13 cellular contexts compared by ENCODE assay signal in the genomic region with DNA sequence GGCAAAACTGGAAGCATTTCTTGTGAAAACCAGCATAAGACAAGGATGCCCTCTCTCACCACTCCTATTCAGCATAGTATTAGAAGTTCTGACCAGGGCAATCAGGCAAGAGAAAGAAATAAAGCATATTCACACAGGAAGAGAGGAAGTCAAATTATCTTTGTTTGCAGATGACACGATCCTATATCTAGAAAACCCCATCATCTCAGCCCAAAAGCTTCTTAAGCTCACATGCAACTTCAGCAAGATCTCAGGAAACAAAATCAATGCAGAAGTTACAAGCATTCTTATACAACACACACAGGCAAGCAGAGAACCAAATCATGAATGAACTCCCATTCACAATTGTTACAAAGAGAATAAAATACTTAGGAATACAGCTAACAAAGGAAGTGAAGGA. TPM values are rescaled to one million over a fixed set of nuclear protein-coding genes. Genes with fewer than 3 reads are reported as not detected.
A peak's percentile ranks its signal among the peaks of the same experiment; 100 is the strongest.
DNase-seq lines count a peak whose midpoint lies in the region; ATAC-seq and TF ChIP-seq lines count a peak whose summit lies in the region.
"Not testable (repeated sequence)": the region's sequence is repeated elsewhere in the genome, so short reads cannot be mapped to it uniquely, and the experiment has no call there.
"Had no signal": no experiment of that assay in that cellular context is flagged by ENCODE, and none has a peak within 500 bp of the region (broad histone marks: within the 10 kb centered on the region; RNA-seq: fewer than 3 reads in every experiment).

No MANE protein-coding gene starts in this region.

- H3K9me3 Mint-ChIP-seq in CD4-positive, alpha-beta T cell, result peaks cover 12% of the 10 kb centered on the region
- H3K9me3 Mint-ChIP-seq in T-helper 2 cell treated with Interferon-gamma antibody and Interleukin-4, amounts not matched to agents 5 μg/mL and 100 μg/mL, for 36 hours, result peaks cover 52% of the 10 kb centered on the region
- H3K9me3 Mint-ChIP-seq in activated CD4-positive, alpha-beta memory T cell treated with anti-CD3 and anti-CD28 coated beads, Interleukin-2, amount 10 ng/mL, durations not matched to agents 7 days and 5 days, result peaks cover 38% of the 10 kb centered on the region
- H3K9me3 Mint-ChIP-seq in activated T-helper 17 cell treated with anti-CD3 and anti-CD28 coated beads, Interleukin-2, amount 50 U/mL, for 72 hours, result peaks cover 10% of the 10 kb centered on the region
- peaks cover 29% of the 10 kb centered on the region for H3K9me3 Mint-ChIP-seq in activated naive CD8-positive, alpha-beta T cell treated with anti-CD3 and anti-CD28 coated beads, Interleukin-2, amount 50 U/mL, for 24 hours
- H3K9me3 Mint-ChIP-seq in naive B cell, result peaks cover 4 to 26% (median 18%) of the 10 kb centered on the region in 7 donors
- H3K9me3 Mint-ChIP-seq in stimulated activated naive B cell treated with anti-CD40 and anti-IgM and Interleukin-4, amounts not matched to agents 10 μg/mL and 1 μg/mL and 100 μg/mL, for 72 hours, result peaks cover 6 to 11% of the 10 kb centered on the region in 2 donors

- peaks cover 90% of the 10 kb centered on the region for H3K4me1 Mint-ChIP-seq in CD4-positive, alpha-beta T cell (ENCODE audit: low read depth)
- H3K4me1 Mint-ChIP-seq in T-helper 2 cell treated with Interferon-gamma antibody and Interleukin-4, amounts not matched to agents 5 μg/mL and 100 μg/mL, for 36 hours (ENCODE audit: low read depth), result peaks cover 60% of the 10 kb centered on the region
- H3K4me1 Mint-ChIP-seq in activated CD4-positive, alpha-beta memory T cell treated with anti-CD3 and anti-CD28 coated beads, Interleukin-2, amount 10 ng/mL, durations not matched to agents 7 days and 5 days, result peaks cover 65% of the 10 kb centered on the region
- H3K4me1 Mint-ChIP-seq in activated T-helper 17 cell treated with anti-CD3 and anti-CD28 coated beads, Interleukin-2, amount 50 U/mL, for 72 hours, result peaks cover 77% of the 10 kb centered on the region
- H3K4me1 Mint-ChIP-seq in activated naive CD8-positive, alpha-beta T cell treated with anti-CD3 and anti-CD28 coated beads, Interleukin-2, amount 50 U/mL, for 24 hours, result peaks cover 95% of the 10 kb centered on the region
- peaks cover 74 to 91% (median 76%) of the 10 kb centered on the region in 3 donors for H3K4me1 Mint-ChIP-seq in naive B cell
- H3K4me1 Mint-ChIP-seq in stimulated activated naive B cell treated with anti-CD40 and anti-IgM and Interleukin-4, amounts not matched to agents 10 μg/mL and 1 μg/mL and 100 μg/mL, for 72 hours, result peaks cover 60 to 80% of the 10 kb centered on the region in 2 donors

- H3K27me3 Mint-ChIP-seq in CD4-positive, alpha-beta T cell; T-helper 2 cell treated with Interferon-gamma antibody and Interleukin-4, amounts not matched to agents 5 μg/mL and 100 μg/mL, for 36 hours (ENCODE audit: low read depth); activated CD4-positive, alpha-beta memory T cell treated with anti-CD3 and anti-CD28 coated beads, Interleukin-2, amount 10 ng/mL, durations not matched to agents 7 days and 5 days; activated T-helper 17 cell treated with anti-CD3 and anti-CD28 coated beads, Interleukin-2, amount 50 U/mL, for 72 hours; activated naive CD8-positive, alpha-beta T cell treated with anti-CD3 and anti-CD28 coated beads, Interleukin-2, amount 50 U/mL, for 24 hours; naive B cell; stimulated activated naive B cell treated with anti-CD40 and anti-IgM and Interleukin-4, amounts not matched to agents 10 μg/mL and 1 μg/mL and 100 μg/mL, for 72 hours: not testable (repeated sequence)

- H3K27ac Mint-ChIP-seq in CD4-positive, alpha-beta T cell, result peak overlapping the region; percentile 99
- H3K27ac Mint-ChIP-seq in T-helper 2 cell treated with Interferon-gamma antibody and Interleukin-4, amounts not matched to agents 5 μg/mL and 100 μg/mL, for 36 hours, result not testable (repeated sequence)
- H3K27ac Mint-ChIP-seq in activated CD4-positive, alpha-beta memory T cell treated with anti-CD3 and anti-CD28 coated beads, Interleukin-2, amount 10 ng/mL, durations not matched to agents 7 days and 5 days, result peak overlapping the region; percentile 5
- H3K27ac Mint-ChIP-seq in activated T-helper 17 cell treated with anti-CD3 and anti-CD28 coated beads, Interleukin-2, amount 50 U/mL, for 72 hours, result peak overlapping the region; percentile 32
- peak overlapping the region; percentile 96 for H3K27ac Mint-ChIP-seq in activated naive CD8-positive, alpha-beta T cell treated with anti-CD3 and anti-CD28 coated beads, Interleukin-2, amount 50 U/mL, for 24 hours
- H3K27ac Mint-ChIP-seq in naive B cell, result peak overlapping the region; percentile 15 to 90 (median 62)
- H3K27ac Mint-ChIP-seq in stimulated activated naive B cell treated with anti-CD40 and anti-IgM and Interleukin-4, amounts not matched to agents 10 μg/mL and 1 μg/mL and 100 μg/mL, for 72 hours, result peak overlapping the region; percentile 86

- in situ Hi-C loops in KBM-7 (cut with MboI; ENCODE audit: low pct_unique_long_range_greater_than_20kb, low sequenced_read_pairs), result not testable (repeated sequence)

- CTCF ChIA-PET in CD4-positive, alpha-beta T cell (lab: Charles Lee), result interaction anchor here (1.1 to 1.2 kb wide), 2 partner anchors 7 to 61 kb away, joined by 3 read pairs; a partner anchor contains a TSS
- CTCF ChIA-PET in activated CD4-positive, alpha-beta memory T cell treated with anti-CD3 and anti-CD28 coated beads, Interleukin-2, amount 10 ng/mL, durations not matched to agents 7 days and 5 days (lab: Charles Lee), result not testable (repeated sequence)

- TF ChIP-seq CTCF in CD4-positive, alpha-beta T cell (IDR thresholded peaks at IDR 0.05), result not testable (repeated sequence)

- H3K27me3 ChIP-seq in CD4-positive, alpha-beta T cell (ENCODE audit: control insufficient read depth, insufficient read depth, low read length), result not testable (repeated sequence)

- not testable (repeated sequence) for ATAC-seq in CD4-positive, alpha-beta T cell (ENCODE audit: poor library complexity); activated T-helper 17 cell treated with anti-CD3 and anti-CD28 coated beads, Interleukin-2, amount 50 U/mL, for 72 hours (replicated peaks); activated naive CD8-positive, alpha-beta T cell treated with anti-CD3 and anti-CD28 coated beads, Interleukin-2, amount 50 U/mL, for 24 hours; naive B cell (ENCODE audit: low read depth in 2 of 2); stimulated activated naive B cell treated with anti-CD40 and anti-IgM and Interleukin-4, amounts not matched to agents 10 μg/mL and 1 μg/mL and 100 μg/mL, for 72 hours (replicated peaks)

- not testable (repeated sequence) for H3K9me3 ChIP-seq in CD4-positive, alpha-beta T cell (ENCODE audit: control insufficient read depth, low read length)

- peak overlapping the region; percentile 3 for H3K4me3 Mint-ChIP-seq in CD4-positive, alpha-beta T cell
- H3K4me3 Mint-ChIP-seq in T-helper 2 cell treated with Interferon-gamma antibody and Interleukin-4, amounts not matched to agents 5 μg/mL and 100 μg/mL, for 36 hours, result peak overlapping the region; percentile 40
- H3K4me3 Mint-ChIP-seq in activated CD4-positive, alpha-beta memory T cell treated with anti-CD3 and anti-CD28 coated beads, Interleukin-2, amount 10 ng/mL, durations not matched to agents 7 days and 5 days, result not testable (repeated sequence)
- peak overlapping the region; percentile 90 for H3K4me3 Mint-ChIP-seq in activated T-helper 17 cell treated with anti-CD3 and anti-CD28 coated beads, Interleukin-2, amount 50 U/mL, for 72 hours
- H3K4me3 Mint-ChIP-seq in activated naive CD8-positive, alpha-beta T cell treated with anti-CD3 and anti-CD28 coated beads, Interleukin-2, amount 50 U/mL, for 24 hours, result peak overlapping the region; percentile 70
- peak overlapping the region; percentile 27 to 95 (median 76) for H3K4me3 Mint-ChIP-seq in naive B cell
- H3K4me3 Mint-ChIP-seq in stimulated activated naive B cell treated with anti-CD40 and anti-IgM and Interleukin-4, amounts not matched to agents 10 μg/mL and 1 μg/mL and 100 μg/mL, for 72 hours, result peak overlapping the region; percentile 66 to 82

- H3K27ac ChIP-seq in CD4-positive, alpha-beta T cell (ENCODE audit: low read depth, low read length), result not testable (repeated sequence)

- POLR2A ChIA-PET in CD4-positive, alpha-beta T cell (lab: Charles Lee), result interaction anchor here (1.0 to 1.1 kb wide), 2 partner anchors 25 to 60 kb away, joined by 3 read pairs; no protein-coding TSS in a partner anchor
- POLR2A ChIA-PET in activated CD4-positive, alpha-beta memory T cell treated with anti-CD3 and anti-CD28 coated beads, Interleukin-2, amount 10 ng/mL, durations not matched to agents 7 days and 5 days (lab: Charles Lee), result interaction anchor here (1.2 kb wide), 1 partner anchor 10 kb away, joined by 3 read pairs; no protein-coding TSS in a partner anchor

- H3K36me3 Mint-ChIP-seq in CD4-positive, alpha-beta T cell (ENCODE audit: low read depth), result peaks cover 79% of the 10 kb centered on the region
- H3K36me3 Mint-ChIP-seq in T-helper 2 cell treated with Interferon-gamma antibody and Interleukin-4, amounts not matched to agents 5 μg/mL and 100 μg/mL, for 36 hours (ENCODE audit: low read depth), result peaks cover 77% of the 10 kb centered on the region
- H3K36me3 Mint-ChIP-seq in activated CD4-positive, alpha-beta memory T cell treated with anti-CD3 and anti-CD28 coated beads, Interleukin-2, amount 10 ng/mL, durations not matched to agents 7 days and 5 days (ENCODE audit: low read depth), result peaks cover 73% of the 10 kb centered on the region
- peaks cover 83% of the 10 kb centered on the region for H3K36me3 Mint-ChIP-seq in activated T-helper 17 cell treated with anti-CD3 and anti-CD28 coated beads, Interleukin-2, amount 50 U/mL, for 72 hours (ENCODE audit: low read depth)
- peaks cover 79% of the 10 kb centered on the region for H3K36me3 Mint-ChIP-seq in activated naive CD8-positive, alpha-beta T cell treated with anti-CD3 and anti-CD28 coated beads, Interleukin-2, amount 50 U/mL, for 24 hours (ENCODE audit: low read depth)
- peaks cover 31 to 41% of the 10 kb centered on the region in 2 donors for H3K36me3 Mint-ChIP-seq in naive B cell
- peaks cover 77 to 88% of the 10 kb centered on the region in 2 donors for H3K36me3 Mint-ChIP-seq in stimulated activated naive B cell treated with anti-CD40 and anti-IgM and Interleukin-4, amounts not matched to agents 10 μg/mL and 1 μg/mL and 100 μg/mL, for 72 hours

- not testable (repeated sequence) for DNase-seq in CD4-positive, alpha-beta T cell; T-helper 2 cell treated with Interferon-gamma antibody and Interleukin-4, amounts not matched to agents 5 μg/mL and 100 μg/mL, for 36 hours (ENCODE audit: low spot score); activated CD4-positive, alpha-beta memory T cell treated with anti-CD3 and anti-CD28 coated beads, Interleukin-2, amount 10 ng/mL, durations not matched to agents 7 days and 5 days; activated naive CD8-positive, alpha-beta T cell treated with anti-CD3 and anti-CD28 coated beads, Interleukin-2, amount 50 U/mL, for 24 hours; naive B cell; stimulated activated naive B cell treated with anti-CD40 and anti-IgM and Interleukin-4, amounts not matched to agents 10 μg/mL and 1 μg/mL and 100 μg/mL, for 72 hours
- peak; percentile 12 for DNase-seq in KBM-7

- intact Hi-C loops in CD4-positive, alpha-beta T cell (cut with DNase I, micrococcal nuclease), result loop anchor here in 1 of 2 experiments (5.0 to 10.0 kb wide), 2 partner anchors 36 to 171 kb away; a partner anchor contains a TSS

RNA-seq across cellular contexts. Expression of a gene that starts 7.1 kb away (rescaled TPM):
- total RNA-seq in CD4-positive, alpha-beta T cell, result 1 to 10 TPM; 6.3 to 7.3 TPM
- 10 to 100 TPM; 32.0 to 33.8 TPM for total RNA-seq in activated CD4-positive, alpha-beta memory T cell treated with anti-CD3 and anti-CD28 coated beads, Interleukin-2, amount 10 ng/mL, durations not matched to agents 7 days and 5 days
- 10 to 100 TPM; 17.4 to 28.6 TPM for total RNA-seq in activated T-helper 17 cell treated with anti-CD3 and anti-CD28 coated beads, Interleukin-2, amount 50 U/mL, for 72 hours
- polyA plus RNA-seq in naive B cell (ENCODE audit: low read depth in 6 of 6), result 100 to 1,000 TPM; 164 to 256 (median 194) TPM
- total RNA-seq: A172, H1, IMR-90, LHCN-M2, PC-9 had no signal
- polyA plus RNA-seq: H1, IMR-90 had no signal
